ENCODE assay signal across 26 cellular contexts in genomic region chr3:81279481-81280273, GRCh38.
A peak's percentile ranks its signal among the peaks of the same experiment; 100 is the strongest.
DNase-seq lines count a peak whose midpoint lies in the region; ATAC-seq and TF ChIP-seq lines count a peak whose summit lies in the region.
"Had no signal": no experiment of that assay in that cellular context is flagged by ENCODE, and none has a peak within 500 bp of the region (broad histone marks: within the 10 kb centered on the region; RNA-seq: fewer than 3 reads in every experiment).

No MANE protein-coding gene starts in this region.

- no peaks in the 10 kb centered on the region for H3K36me3 ChIP-seq in PC-3 (ENCODE audit: low read depth, low read length)
- no peaks in the 10 kb centered on the region for H3K36me3 ChIP-seq in endodermal cell (ENCODE audit: control insufficient read depth, insufficient read depth, low read length)
- H3K36me3 ChIP-seq: pancreas, vagina had no signal

- H3K4me1 ChIP-seq in PC-3 (ENCODE audit: insufficient read depth, low read length) (peaks cover 25% of the 10 kb centered on the region), endodermal cell (ENCODE audit: control insufficient read depth, insufficient read depth, low read length) (peaks cover 6% of the 10 kb centered on the region)
- H3K4me1 ChIP-seq: testis, vagina had no signal

- H3K27me3 ChIP-seq in PC-3 (ENCODE audit: low read length) (no peaks in the 10 kb centered on the region), endodermal cell (ENCODE audit: control insufficient read depth, insufficient read depth, low read length, poor library complexity, severe bottlenecking) (peaks cover 33% of the 10 kb centered on the region)
- H3K27me3 ChIP-seq: pancreas, testis, vagina had no signal

- H3K4me1 Mint-ChIP-seq in endodermal cell = peaks cover 15% of the 10 kb centered on the region
- no peaks in the 10 kb centered on the region for H3K4me1 Mint-ChIP-seq in activated naive CD4-positive, alpha-beta T cell treated with anti-CD3 and anti-CD28 coated beads for 36 hours (ENCODE audit: low read depth)
- H3K4me1 Mint-ChIP-seq: activated CD4-positive, alpha-beta T cell treated with anti-CD3 and anti-CD28 coated beads for 36 hours; activated naive CD4-positive, alpha-beta T cell treated with anti-CD3 and anti-CD28 coated beads, Interleukin-2, amount 10 ng/mL, durations not matched to agents 7 days and 5 days; central memory CD8-positive, alpha-beta T cell; naive thymus-derived CD4-positive, alpha-beta T cell; stimulated activated naive B cell treated with anti-CD40 and anti-IgM and Interleukin-4, amounts not matched to agents 10 μg/mL and 1 μg/mL and 100 μg/mL, for 72 hours had no signal

- intact Hi-C loops in PC-3 (cut with micrococcal nuclease) = loop anchor here (1.0 to 2.0 kb wide), 2 partner anchors 21 to 30 kb away; no protein-coding TSS in a partner anchor
- intact Hi-C loops in activated naive CD4-positive, alpha-beta T cell treated with anti-CD3 and anti-CD28 coated beads for 36 hours (cut with micrococcal nuclease) = no loop called here

- no peak overlapping the region for H3K27ac Mint-ChIP-seq in endodermal cell
- no peak overlapping the region for H3K27ac Mint-ChIP-seq in activated naive CD4-positive, alpha-beta T cell treated with anti-CD3 and anti-CD28 coated beads for 36 hours
- H3K27ac Mint-ChIP-seq: activated CD4-positive, alpha-beta T cell treated with anti-CD3 and anti-CD28 coated beads for 36 hours; activated naive CD4-positive, alpha-beta T cell treated with anti-CD3 and anti-CD28 coated beads, Interleukin-2, amount 10 ng/mL, durations not matched to agents 7 days and 5 days; naive thymus-derived CD4-positive, alpha-beta T cell; stimulated activated naive B cell treated with anti-CD40 and anti-IgM and Interleukin-4, amounts not matched to agents 10 μg/mL and 1 μg/mL and 100 μg/mL, for 72 hours had no signal

- WGBS in endodermal cell (ENCODE audit: insufficient coverage in 1 of 2, insufficient read length in 1 of 2), 2 experiments = 79 to 100% methylated on average over 2 to 3 of the region's 4 CpGs

- H2AFZ ChIP-seq in PC-3 (ENCODE audit: low read length) = peak overlapping the region; percentile 21

- peak overlapping the region; percentile 32; the same call in 1 of the 2 replicates for H3K4me3 ChIP-seq in PC-3 (ENCODE audit: low read length)
- peak overlapping the region; percentile 33 for H3K4me3 ChIP-seq in endodermal cell (ENCODE audit: low read length)
- H3K4me3 ChIP-seq: pancreas, testis, vagina had no signal

- BruUV-seq in PC-3 (replicated peaks; lab: Mats Ljungman, UMichigan) = no TSS peak

- H3K27me3 Mint-ChIP-seq in endodermal cell (ENCODE audit: insufficient read depth) = peaks cover 13% of the 10 kb centered on the region
- no peaks in the 10 kb centered on the region for H3K27me3 Mint-ChIP-seq in activated naive CD4-positive, alpha-beta T cell treated with anti-CD3 and anti-CD28 coated beads for 36 hours (ENCODE audit: low read depth)
- H3K27me3 Mint-ChIP-seq: activated CD4-positive, alpha-beta T cell treated with anti-CD3 and anti-CD28 coated beads for 36 hours; activated naive CD4-positive, alpha-beta T cell treated with anti-CD3 and anti-CD28 coated beads, Interleukin-2, amount 10 ng/mL, durations not matched to agents 7 days and 5 days; central memory CD8-positive, alpha-beta T cell; naive thymus-derived CD4-positive, alpha-beta T cell; stimulated activated naive B cell treated with anti-CD40 and anti-IgM and Interleukin-4, amounts not matched to agents 10 μg/mL and 1 μg/mL and 100 μg/mL, for 72 hours had no signal

- H3K9ac ChIP-seq in PC-3 (ENCODE audit: low read length) = no peak overlapping the region
- H3K9ac ChIP-seq in endodermal cell (ENCODE audit: extremely low read depth, low read length, poor library complexity, severe bottlenecking) = no peak overlapping the region

- H3K79me2 ChIP-seq in PC-3 (ENCODE audit: low read length) = no peaks in the 10 kb centered on the region

- H3K36me3 Mint-ChIP-seq in endodermal cell (ENCODE audit: low read depth) = no peaks in the 10 kb centered on the region
- H3K36me3 Mint-ChIP-seq in activated naive CD4-positive, alpha-beta T cell treated with anti-CD3 and anti-CD28 coated beads for 36 hours (ENCODE audit: low read depth) = no peaks in the 10 kb centered on the region
- H3K36me3 Mint-ChIP-seq: activated naive CD4-positive, alpha-beta T cell treated with anti-CD3 and anti-CD28 coated beads, Interleukin-2, amount 10 ng/mL, durations not matched to agents 7 days and 5 days; stimulated activated naive B cell treated with anti-CD40 and anti-IgM and Interleukin-4, amounts not matched to agents 10 μg/mL and 1 μg/mL and 100 μg/mL, for 72 hours had no signal

- H3K9me3 ChIP-seq in PC-3 (ENCODE audit: low read length) (no peaks in the 10 kb centered on the region), endodermal cell (ENCODE audit: control insufficient read depth, low read length) (no peaks in the 10 kb centered on the region)
- H3K9me3 ChIP-seq: pancreas, testis, vagina had no signal

- no peaks in the 10 kb centered on the region for H3K9me2 ChIP-seq in PC-3 (replicated peaks; ENCODE audit: low read length)

- CTCF ChIA-PET in PC-3 (lab: Charles Lee) = no interaction called here
- CTCF ChIA-PET in activated naive CD4-positive, alpha-beta T cell treated with anti-CD3 and anti-CD28 coated beads for 36 hours (lab: Charles Lee) = no interaction called here

- no peaks in the 10 kb centered on the region for H3K9me3 Mint-ChIP-seq in endodermal cell
- peaks cover 3% of the 10 kb centered on the region for H3K9me3 Mint-ChIP-seq in activated naive CD4-positive, alpha-beta T cell treated with anti-CD3 and anti-CD28 coated beads for 36 hours
- H3K9me3 Mint-ChIP-seq: H9; stimulated activated naive B cell treated with anti-CD40 and anti-IgM and Interleukin-4, amounts not matched to agents 10 μg/mL and 1 μg/mL and 100 μg/mL, for 72 hours had no signal

- H3K27ac ChIP-seq in PC-3 (ENCODE audit: low read length) (peak overlapping the region; percentile 27), endodermal cell (ENCODE audit: low read depth, low read length) (no peak overlapping the region)
- H3K27ac ChIP-seq: pancreas, testis, vagina had no signal

- peak overlapping the region; percentile 60 for H3K4me2 ChIP-seq in PC-3 (ENCODE audit: low read length)

- DNase-seq in GM03348 (ENCODE audit: low spot score) = peak; percentile 6
- DNase-seq in PC-3 = peak; percentile 67
- no peak for DNase-seq in endodermal cell
- peak; percentile 17 for DNase-seq in non-pigmented ciliary epithelial cell (ENCODE audit: low read depth)
- no peak for DNase-seq in Kasumi-1 (lab: John Stamatoyannopoulos, UW)
- DNase-seq in midbrain (lab: John Stamatoyannopoulos, UW) = no peak
- no peak for DNase-seq in activated naive CD4-positive, alpha-beta T cell treated with anti-CD3 and anti-CD28 coated beads for 36 hours
- no peak for DNase-seq in SIG-M5 (lab: John Stamatoyannopoulos, UW)
- DNase-seq: activated CD4-positive, alpha-beta T cell treated with anti-CD3 and anti-CD28 coated beads for 36 hours; activated CD8-positive, alpha-beta memory T cell treated with anti-CD3 and anti-CD28 coated beads for 24 hours; activated naive CD4-positive, alpha-beta T cell treated with anti-CD3 and anti-CD28 coated beads, Interleukin-2, amount 10 ng/mL, durations not matched to agents 7 days and 5 days; activated T-cell treated with anti-CD3 and anti-CD28 coated beads, Interleukin-2, amount 50 U/mL, for 4 hours; anterior cingulate cortex; effector CD4-positive, alpha-beta T cell; GDM1; H9; naive thymus-derived CD4-positive, alpha-beta T cell; NCI-H1048; NCI-H1930; NCI-H82; pancreas; stimulated activated naive B cell treated with anti-CD40 and anti-IgM and Interleukin-4, amounts not matched to agents 10 μg/mL and 1 μg/mL and 100 μg/mL, for 72 hours; testis had no signal

- POLR2A ChIA-PET in PC-3 (lab: Charles Lee; ENCODE audit: unreplicated experiment) = no interaction called here

- ATAC-seq in PC-3 = peak; percentile 73
- ATAC-seq: activated CD4-positive, alpha-beta T cell treated with anti-CD3 and anti-CD28 coated beads for 36 hours; activated T-cell treated with anti-CD3 and anti-CD28 coated beads, Interleukin-2, amount 50 U/mL, for 4 hours; esophagus mucosa; naive thymus-derived CD4-positive, alpha-beta T cell; stimulated activated naive B cell treated with anti-CD40 and anti-IgM and Interleukin-4, amounts not matched to agents 10 μg/mL and 1 μg/mL and 100 μg/mL, for 72 hours had no signal

- TF ChIP-seq CTCF in PC-3 (conservative IDR thresholded peaks at IDR 0.05; ENCODE audit: low read depth, low read length) = no peak
- TF ChIP-seq CTCF in endodermal cell (conservative IDR thresholded peaks at IDR 0.05) = no peak

- H3F3A ChIP-seq in PC-3 (ENCODE audit: low read length, unreplicated experiment) = no peaks in the 10 kb centered on the region

- no peak overlapping the region for H3K4me3 Mint-ChIP-seq in endodermal cell
- H3K4me3 Mint-ChIP-seq in activated naive CD4-positive, alpha-beta T cell treated with anti-CD3 and anti-CD28 coated beads for 36 hours = no peak overlapping the region
- H3K4me3 Mint-ChIP-seq: activated CD4-positive, alpha-beta T cell treated with anti-CD3 and anti-CD28 coated beads for 36 hours; activated naive CD4-positive, alpha-beta T cell treated with anti-CD3 and anti-CD28 coated beads, Interleukin-2, amount 10 ng/mL, durations not matched to agents 7 days and 5 days; activated T-cell treated with anti-CD3 and anti-CD28 coated beads, Interleukin-2, amount 50 U/mL, for 4 hours; central memory CD8-positive, alpha-beta T cell; H9; naive thymus-derived CD4-positive, alpha-beta T cell; stimulated activated naive B cell treated with anti-CD40 and anti-IgM and Interleukin-4, amounts not matched to agents 10 μg/mL and 1 μg/mL and 100 μg/mL, for 72 hours had no signal

- no peaks in the 10 kb centered on the region for H4K20me1 ChIP-seq in PC-3 (ENCODE audit: low read length)

Comparison
In these comparisons a context has a peak if more than half of its experiments do, and no peak if none do; other contexts are left out.
1. DNase-seq: peak in GM03348 (single experiment), PC-3 (single experiment) and non-pigmented ciliary epithelial cell (single experiment); none in endodermal cell (single experiment), Kasumi-1 (0 of 2), midbrain (single experiment), activated naive CD4-positive, alpha-beta T cell treated with anti-CD3 and anti-CD28 coated beads for 36 hours (single experiment) and SIG-M5 (single experiment).